In the genomic region with DNA sequence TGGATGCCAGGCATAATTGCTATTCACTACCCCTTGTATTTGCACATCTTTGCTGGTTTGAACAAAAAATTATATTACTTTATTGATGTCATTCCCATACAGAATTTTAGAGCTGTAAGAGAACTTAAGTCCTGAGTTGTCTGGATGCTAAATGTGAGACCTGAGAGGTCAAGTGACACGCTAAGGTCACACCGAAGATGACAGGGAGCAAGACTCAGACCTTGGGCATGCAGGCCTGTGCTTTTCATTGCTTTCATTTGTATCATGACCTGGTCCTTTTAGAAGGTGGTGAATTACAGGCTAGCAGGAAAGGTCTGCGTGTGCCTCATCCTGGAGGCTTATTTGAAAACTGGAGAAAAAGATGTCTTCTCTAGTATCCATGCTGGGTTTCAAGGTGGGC, we compare ENCODE assay signal across 22 cellular contexts.
DNase-seq lines count a peak whose midpoint lies in the region; ATAC-seq and TF ChIP-seq lines count a peak whose summit lies in the region.
"Had no signal": no experiment of that assay in that cellular context is flagged by ENCODE, and none has a peak within 500 bp of the region (broad histone marks: within the 10 kb centered on the region; RNA-seq: fewer than 3 reads in every experiment).

No MANE protein-coding gene starts in this region.

- no peak overlapping the region; the same call in 1 of the 2 replicates for H3K9ac ChIP-seq in IMR-90 (ENCODE audit: low read depth, low read length)

- peaks cover 25% of the 10 kb centered on the region for H3K27me3 Mint-ChIP-seq in CD8-positive, alpha-beta T cell (ENCODE audit: low read depth)
- no peaks in the 10 kb centered on the region for H3K27me3 Mint-ChIP-seq in Caco-2 (ENCODE audit: insufficient read depth, unreplicated experiment)
- H3K27me3 Mint-ChIP-seq: CD4-positive, CD25-positive, alpha-beta regulatory T cell had no signal

- WGBS in IMR-90 (ENCODE audit: extremely low coverage in 2 of 2, insufficient read length in 1 of 2), 2 experiments, result 100% methylated on average over 1 of the region's 3 CpGs; no CpG with 5 or more reads in 1 of the 2 experiments

- no peaks in the 10 kb centered on the region for H3K27me3 ChIP-seq in IMR-90 (ENCODE audit: control insufficient read depth, insufficient read depth, low read length)
- H3K27me3 ChIP-seq in CD8-positive, alpha-beta T cell (ENCODE audit: insufficient read depth, low read length), result no peaks in the 10 kb centered on the region
- no peaks in the 10 kb centered on the region for H3K27me3 ChIP-seq in Caco-2 (replicated peaks; ENCODE audit: control insufficient read depth, insufficient read depth, low read length)
- H3K27me3 ChIP-seq: MG63, SJSA1 had no signal

- H3K36me3 ChIP-seq in IMR-90 (ENCODE audit: control insufficient read depth, insufficient read depth, low read length), result no peaks in the 10 kb centered on the region
- no peaks in the 10 kb centered on the region for H3K36me3 ChIP-seq in CD8-positive, alpha-beta T cell (ENCODE audit: insufficient read depth, low read length)
- no peaks in the 10 kb centered on the region for H3K36me3 ChIP-seq in Caco-2 (ENCODE audit: control insufficient read depth, insufficient read depth, low read length)
- H3K36me3 ChIP-seq: MG63, SJSA1 had no signal

- no peaks in the 10 kb centered on the region for H3K9me3 Mint-ChIP-seq in CD8-positive, alpha-beta T cell
- no peaks in the 10 kb centered on the region for H3K9me3 Mint-ChIP-seq in Caco-2 (ENCODE audit: unreplicated experiment)
- H3K9me3 Mint-ChIP-seq: CD4-positive, CD25-positive, alpha-beta regulatory T cell had no signal

- H3K4me1 Mint-ChIP-seq in CD8-positive, alpha-beta T cell (ENCODE audit: low read depth), result no peaks in the 10 kb centered on the region
- H3K4me1 Mint-ChIP-seq in Caco-2 (ENCODE audit: low read depth, unreplicated experiment), result peaks cover 13% of the 10 kb centered on the region

- peaks cover 0 to 4% of the 10 kb centered on the region in 2 experiments; a peak in 1 of 4 replicates for H3K79me1 ChIP-seq in IMR-90 (ENCODE audit: low read depth in 1 of 2, low read length in 2 of 2)

- H3K4me1 ChIP-seq in IMR-90 (ENCODE audit: control insufficient read depth, insufficient read depth, low read length) (peaks cover 23% of the 10 kb centered on the region), Caco-2 (peaks cover 26% of the 10 kb centered on the region)
- H3K4me1 ChIP-seq in CD8-positive, alpha-beta T cell (ENCODE audit: insufficient read depth, low read length), result no peaks in the 10 kb centered on the region
- H3K4me1 ChIP-seq: SJSA1 had no signal

- peak overlapping the region; percentile 95 for H2BK120ac ChIP-seq in IMR-90 (ENCODE audit: low read depth, low read length)

- no peak overlapping the region for H2AK9ac ChIP-seq in IMR-90 (replicated peaks; ENCODE audit: low read depth, low read length, poor library complexity)

- DNase-seq in EL (peak; percentile 27), IMR-90 (peak; percentile 45), islet precursor cell (peak; percentile 40), Caco-2 (no peak), ecto neural progenitor cell (ENCODE audit: low spot score) (no peak), AG20443 (ENCODE audit: low spot score) (no peak)
- no peak for DNase-seq in CD8-positive, alpha-beta T cell
- DNase-seq: CD4-positive, CD25-positive, alpha-beta regulatory T cell; DMS53; GDM1; KBM-7; NCI-H2029; NCI-H446 treated with DMSO at 0.1 percent for 48 hours; NCI-H526; NCI-H82; PC-9; Right ventricle myocardium superior; T-helper 1 cell had no signal

- no peaks in the 10 kb centered on the region for H4K20me1 ChIP-seq in IMR-90 (ENCODE audit: insufficient read depth, low read length)

- no peak for ATAC-seq in IMR-90 (ENCODE audit: low read depth)
- ATAC-seq in CD8-positive, alpha-beta T cell, result no peak
- ATAC-seq: GM12878, HCT116 had no signal

- CTCF ChIA-PET in IMR-90 (lab: Yijun Ruan, JAX), result no interaction called here
- CTCF ChIA-PET in CD8-positive, alpha-beta T cell (lab: Charles Lee), result no interaction called here
- CTCF ChIA-PET in Caco-2 (lab: Charles Lee), result no interaction called here

- no peak overlapping the region for H3K27ac Mint-ChIP-seq in CD8-positive, alpha-beta T cell
- H3K27ac Mint-ChIP-seq in Caco-2 (ENCODE audit: unreplicated experiment), result no peak overlapping the region
- H3K27ac Mint-ChIP-seq: CD4-positive, CD25-positive, alpha-beta regulatory T cell had no signal

- H3K56ac ChIP-seq in IMR-90 (ENCODE audit: extremely low read depth, insufficient read depth, low read length), result no peak overlapping the region

- peak overlapping the region; percentile 82 for H2BK20ac ChIP-seq in IMR-90 (ENCODE audit: low read depth, low read length)

- no peaks in the 10 kb centered on the region for H3K9me3 ChIP-seq in IMR-90 (ENCODE audit: control insufficient read depth, insufficient read depth, low read length)
- no peaks in the 10 kb centered on the region for H3K9me3 ChIP-seq in CD8-positive, alpha-beta T cell (ENCODE audit: low read length)
- H3K9me3 ChIP-seq in Caco-2, result no peaks in the 10 kb centered on the region
- H3K9me3 ChIP-seq: MG63, SJSA1 had no signal

- no peak overlapping the region for H3K4me2 ChIP-seq in IMR-90 (ENCODE audit: low read depth, low read length)
- H3K4me2 ChIP-seq: PC-9 had no signal

- H3K4me3 ChIP-seq in IMR-90 (ENCODE audit: insufficient read depth, low read depth, low read length) (no peak overlapping the region), Caco-2 (ENCODE audit: low read depth, low read length) (no peak overlapping the region)
- no peak overlapping the region for H3K4me3 ChIP-seq in CD8-positive, alpha-beta T cell (ENCODE audit: low read depth, low read length)
- H3K4me3 ChIP-seq: GM12878, MG63, PC-9, SJSA1 had no signal

- peak overlapping the region; percentile 38 for H2AFZ ChIP-seq in IMR-90 (replicated peaks; ENCODE audit: low read length, poor library complexity)
- H2AFZ ChIP-seq: PC-9 had no signal

- no peak overlapping the region for H3K4me3 Mint-ChIP-seq in CD8-positive, alpha-beta T cell
- no peak overlapping the region for H3K4me3 Mint-ChIP-seq in Caco-2 (ENCODE audit: unreplicated experiment)
- H3K4me3 Mint-ChIP-seq: CD4-positive, CD25-positive, alpha-beta regulatory T cell had no signal

- peak overlapping the region; percentile 75; the same call in 1 of the 2 replicates for H2AK5ac ChIP-seq in IMR-90 (ENCODE audit: low read depth, low read length)

- dilution Hi-C loops in IMR-90 (cut with HindIII; ENCODE audit: low sequenced_read_pairs, unreplicated experiment), result no loop called here

- peak overlapping the region; percentile 64 for H2BK5ac ChIP-seq in IMR-90 (ENCODE audit: low read depth, low read length, poor library complexity, severe bottlenecking)

- H3K9me1 ChIP-seq in IMR-90 (ENCODE audit: insufficient read depth, low read length), result peaks cover 24% of the 10 kb centered on the region

- in situ Hi-C loops in IMR-90 (cut with MboI; ENCODE audit: low sequenced_read_pairs), result no loop called here

- no peak for TF ChIP-seq CTCF in IMR-90 (conservative IDR thresholded peaks at IDR 0.05; ENCODE audit: low read depth, low read length)
- no peak for TF ChIP-seq CTCF in CD8-positive, alpha-beta T cell (IDR thresholded peaks at IDR 0.05)
- no peak for TF ChIP-seq CTCF in Caco-2 (IDR thresholded peaks at IDR 0.05; ENCODE audit: insufficient read depth in 1 of 2, low read depth in 1 of 2, low read length in 1 of 2, severe bottlenecking in 1 of 2, unreplicated experiment in 1 of 2)

- peak overlapping the region; percentile 58 for H4K5ac ChIP-seq in IMR-90 (ENCODE audit: low read depth, low read length)

- intact Hi-C loops in IMR-90 (cut with micrococcal nuclease) (no loop called here), Caco-2 (cut with micrococcal nuclease; ENCODE audit: unreplicated experiment) (loop anchor here (10.0 kb wide), 1 partner anchor 278 kb away; no protein-coding TSS in a partner anchor)
- intact Hi-C loops in CD8-positive, alpha-beta T cell (cut with DNase I, micrococcal nuclease), result no loop called here

- H3K36me3 Mint-ChIP-seq in CD8-positive, alpha-beta T cell, result no peaks in the 10 kb centered on the region
- no peaks in the 10 kb centered on the region for H3K36me3 Mint-ChIP-seq in Caco-2 (ENCODE audit: insufficient read depth, unreplicated experiment)
- H3K36me3 Mint-ChIP-seq: CD4-positive, CD25-positive, alpha-beta regulatory T cell had no signal

- peak overlapping the region; percentile 77; the same call in 1 of the 2 replicates for H3K23ac ChIP-seq in IMR-90 (ENCODE audit: low read depth, low read length)

- POLR2A ChIA-PET in IMR-90 (lab: Charles Lee; ENCODE audit: unreplicated experiment), result no interaction called here
- POLR2A ChIA-PET in CD8-positive, alpha-beta T cell (lab: Charles Lee), result no interaction called here
- POLR2A ChIA-PET in Caco-2 (lab: Charles Lee), result no interaction called here

- peak overlapping the region; percentile 15 to 59; a peak in 3 of 4 replicates for H4K8ac ChIP-seq in IMR-90 (ENCODE audit: low read depth in 2 of 2, low read length in 2 of 2)

- TF ChIP-seq RAD21 in IMR-90 (IDR thresholded peaks at IDR 0.05; ENCODE audit: low read length), result no peak

- peak overlapping the region; percentile 59 for H3K18ac ChIP-seq in IMR-90 (ENCODE audit: low read depth, low read length)

- peak overlapping the region; percentile 81 for H3K14ac ChIP-seq in IMR-90 (replicated peaks; ENCODE audit: low read depth, low read length)

- H4K91ac ChIP-seq in IMR-90 (ENCODE audit: insufficient read depth, low read depth, low read length), result peak overlapping the region; percentile 83

- TF ChIP-seq POLR2A in IMR-90 (IDR thresholded peaks at IDR 0.05; ENCODE audit: low read depth, low read length), result no peak

- H3K4ac ChIP-seq in IMR-90 (ENCODE audit: low read depth, low read length), result peak overlapping the region; percentile 81

- BruUV-seq in IMR-90 (replicated peaks; lab: Mats Ljungman, UMichigan) (no TSS peak), Caco-2 (replicated peaks; lab: Mats Ljungman, UMichigan) (no TSS peak)

- peak overlapping the region; percentile 80 for H3K27ac ChIP-seq in IMR-90 (ENCODE audit: insufficient read depth, low read length)
- no peak overlapping the region for H3K27ac ChIP-seq in CD8-positive, alpha-beta T cell (ENCODE audit: low read depth, low read length)
- H3K27ac ChIP-seq: PC-9, SJSA1 had no signal

- peak overlapping the region; percentile 55; the same call in 2 of the 3 replicates for H2BK15ac ChIP-seq in IMR-90 (ENCODE audit: low read depth, low read length)

TF ChIP-seq in IMR-90, 13 proteins besides CTCF, POLR2A, EP300 and RAD21 (continues in another document):
- no peak for TF ChIP-seq RCOR1 (IDR thresholded peaks at IDR 0.05; ENCODE audit: insufficient replicate concordance, low read length)
- TF ChIP-seq MXI1 (IDR thresholded peaks at IDR 0.05; ENCODE audit: borderline replicate concordance, low read depth, low read length), result no peak
- TF ChIP-seq CEBPB (IDR thresholded peaks at IDR 0.05; ENCODE audit: low read depth, low read length), result no peak
- TF ChIP-seq FOS (IDR thresholded peaks at IDR 0.05; ENCODE audit: low read depth, low read length), result no peak
- no peak for TF ChIP-seq RFX5 (IDR thresholded peaks at IDR 0.05; ENCODE audit: low read depth, low read length)
- no peak for TF ChIP-seq NFE2L2 (IDR thresholded peaks at IDR 0.05; ENCODE audit: low read depth, low read length)
- TF ChIP-seq BHLHE40 (IDR thresholded peaks at IDR 0.05; ENCODE audit: low read depth, low read length), result no peak
- no peak for TF ChIP-seq MAFK (IDR thresholded peaks at IDR 0.05; ENCODE audit: low read depth, low read length)

Comparison
In these comparisons a context has a peak if more than half of its experiments do, and no peak if none do; other contexts are left out.
1. DNase-seq: peak in EL (single experiment), IMR-90 (single experiment) and islet precursor cell (single experiment); none in CD8-positive, alpha-beta T cell (0 of 7), Caco-2 (0 of 2), ecto neural progenitor cell (single experiment) and AG20443 (single experiment).